9 cellular contexts compared by ENCODE assay signal in genomic region chr11:75873417-75874148, GRCh38. TPM values are rescaled to one million over a fixed set of nuclear protein-coding genes. Genes with fewer than 3 reads are reported as not detected.
A peak's percentile ranks its signal among the peaks of the same experiment; 100 is the strongest.
DNase-seq lines count a peak whose midpoint lies in the region; ATAC-seq and TF ChIP-seq lines count a peak whose summit lies in the region.
"Had no signal": no experiment of that assay in that cellular context is flagged by ENCODE, and none has a peak within 500 bp of the region (broad histone marks: within the 10 kb centered on the region; RNA-seq: fewer than 3 reads in every experiment).

No MANE protein-coding gene starts in this region.

- no peaks in the 10 kb centered on the region for H3K27me3 Mint-ChIP-seq in endothelial cell (ENCODE audit: unreplicated experiment)

- no peak for TF ChIP-seq POLR2A in esophagus squamous epithelium (IDR thresholded peaks at IDR 0.05)
- no peak for TF ChIP-seq POLR2A in gastroesophageal sphincter (IDR thresholded peaks at IDR 0.05)

- 61 to 81% methylated on average over 8 of the region's 8 CpGs for WGBS in esophagus squamous epithelium, 2 donors
- 62 to 78% methylated on average over 5 to 8 of the region's 8 CpGs for WGBS in gastroesophageal sphincter (ENCODE audit: low coverage in 1 of 2), 2 donors

- peaks cover 11% of the 10 kb centered on the region for H3K4me1 Mint-ChIP-seq in endothelial cell (ENCODE audit: unreplicated experiment)

- no peak for TF ChIP-seq EP300 in gastroesophageal sphincter (IDR thresholded peaks at IDR 0.05)

- H3K36me3 Mint-ChIP-seq in endothelial cell (ENCODE audit: low read depth, unreplicated experiment), result no peaks in the 10 kb centered on the region

- no peaks in the 10 kb centered on the region for H3K9me3 Mint-ChIP-seq in endothelial cell (ENCODE audit: unreplicated experiment)

- H3K4me3 Mint-ChIP-seq in endothelial cell (ENCODE audit: unreplicated experiment), result no peak overlapping the region

- H3K36me3 ChIP-seq in esophagus squamous epithelium (no peaks in the 10 kb centered on the region), gastroesophageal sphincter (no peaks in the 10 kb centered on the region)

- H3K27ac ChIP-seq in esophagus squamous epithelium (peak overlapping the region in 1 of 4 donors; percentile 1), gastroesophageal sphincter (no peak overlapping the region)

- TF ChIP-seq CTCF in GM13976 (IDR thresholded peaks at IDR 0.05; ENCODE audit: borderline replicate concordance, control extremely low read depth, extremely low read depth, insufficient read depth, missing control alignments) (no peak), endothelial cell (IDR thresholded peaks at IDR 0.05; ENCODE audit: unreplicated experiment) (no peak), esophagus squamous epithelium (IDR thresholded peaks at IDR 0.05) (no peak), gastroesophageal sphincter (IDR thresholded peaks at IDR 0.05) (no peak)

- H3K4me3 ChIP-seq in esophagus squamous epithelium (no peak overlapping the region), gastroesophageal sphincter (no peak overlapping the region)

- H3K4me1 ChIP-seq in esophagus squamous epithelium (peaks cover 0 to 8% (median 0%) of the 10 kb centered on the region in 3 donors), gastroesophageal sphincter (peaks cover 0 to 17% (median 3%) of the 10 kb centered on the region in 3 donors)

- peak overlapping the region; percentile 73 for H3K27ac Mint-ChIP-seq in endothelial cell (ENCODE audit: unreplicated experiment)

- intact Hi-C loops in esophagus squamous epithelium (cut with DNase I), result no loop called here

- peak; percentile 70 for ATAC-seq in GM21423 (IDR thresholded peaks at IDR 0.05; ENCODE audit: unreplicated experiment)
- ATAC-seq in HG03521 (IDR thresholded peaks at IDR 0.05; ENCODE audit: unreplicated experiment), result peak; percentile 64
- no peak for ATAC-seq in gastroesophageal sphincter

- in situ Hi-C loops in GM13976 (cut with MboI; ENCODE audit: low sequenced_read_pairs, unreplicated experiment), result no loop called here

- H3K9me3 ChIP-seq in esophagus squamous epithelium (no peaks in the 10 kb centered on the region), gastroesophageal sphincter (no peaks in the 10 kb centered on the region)

- DNase-seq in GM13976 (ENCODE audit: low spot score) (peak; percentile 58), endothelial cell (ENCODE audit: low spot score) (no peak), esophagus squamous epithelium (lab: John Stamatoyannopoulos, UW) (no peak), AG20443 (ENCODE audit: low spot score) (no peak)
- DNase-seq in effector CD4-positive, alpha-beta T cell, result no peak
- DNase-seq: activated CD4-positive, alpha-beta T cell treated with anti-CD3 and anti-CD28 coated beads for 4 hours had no signal

- H3K27me3 ChIP-seq in esophagus squamous epithelium (no peaks in the 10 kb centered on the region), gastroesophageal sphincter (no peaks in the 10 kb centered on the region)

RNA-seq across cellular contexts. Expression of gene UVRAG, which starts 58.6 kb away (rescaled TPM):
- total RNA-seq in endothelial cell (ENCODE audit: unreplicated experiment) (25.0 TPM), esophagus squamous epithelium (10 to 100 TPM in 1 of 4 donors, 1 to 10 TPM in 3; 3.5 to 15.4 (median 8.5) TPM), gastroesophageal sphincter (10 to 100 TPM; 28.1 to 50.1 (median 34.7) TPM)
